ENCODE assay signal across 1 cellular context in genomic region chr6:154613137-154613676, GRCh38.
TF ChIP-seq lines count a peak whose summit lies in the region.

No MANE protein-coding gene starts in this region.

TF ChIP-seq in K562, 482 proteins besides CTCF, POLR2A, EP300 and RAD21 (continued from another document and continues in another):
- TF ChIP-seq, protein P1, sequence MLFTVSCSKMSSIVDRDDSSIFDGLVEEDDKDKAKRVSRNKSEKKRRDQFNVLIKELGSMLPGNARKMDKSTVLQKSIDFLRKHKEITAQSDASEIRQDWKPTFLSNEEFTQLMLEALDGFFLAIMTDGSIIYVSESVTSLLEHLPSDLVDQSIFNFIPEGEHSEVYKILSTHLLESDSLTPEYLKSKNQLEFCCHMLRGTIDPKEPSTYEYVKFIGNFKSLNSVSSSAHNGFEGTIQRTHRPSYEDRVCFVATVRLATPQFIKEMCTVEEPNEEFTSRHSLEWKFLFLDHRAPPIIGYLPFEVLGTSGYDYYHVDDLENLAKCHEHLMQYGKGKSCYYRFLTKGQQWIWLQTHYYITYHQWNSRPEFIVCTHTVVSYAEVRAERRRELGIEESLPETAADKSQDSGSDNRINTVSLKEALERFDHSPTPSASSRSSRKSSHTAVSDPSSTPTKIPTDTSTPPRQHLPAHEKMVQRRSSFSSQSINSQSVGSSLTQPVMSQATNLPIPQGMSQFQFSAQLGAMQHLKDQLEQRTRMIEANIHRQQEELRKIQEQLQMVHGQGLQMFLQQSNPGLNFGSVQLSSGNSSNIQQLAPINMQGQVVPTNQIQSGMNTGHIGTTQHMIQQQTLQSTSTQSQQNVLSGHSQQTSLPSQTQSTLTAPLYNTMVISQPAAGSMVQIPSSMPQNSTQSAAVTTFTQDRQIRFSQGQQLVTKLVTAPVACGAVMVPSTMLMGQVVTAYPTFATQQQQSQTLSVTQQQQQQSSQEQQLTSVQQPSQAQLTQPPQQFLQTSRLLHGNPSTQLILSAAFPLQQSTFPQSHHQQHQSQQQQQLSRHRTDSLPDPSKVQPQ (CRISPR knock-in tag; IDR thresholded peaks at IDR 0.05; ENCODE audit: borderline replicate concordance) = no peak
- TF ChIP-seq ZNF12 (CRISPR knock-in tag; IDR thresholded peaks at IDR 0.05) (no peak), MEIS2 (IDR thresholded peaks at IDR 0.05; ENCODE audit: partially characterized antibody) (peak; percentile 86), PPARD (CRISPR knock-in tag; IDR thresholded peaks at IDR 0.05) (no peak), MYNN (IDR thresholded peaks at IDR 0.05) (no peak), MYNN (CRISPR knock-in tag; IDR thresholded peaks at IDR 0.05) (no peak), ZNF407 (IDR thresholded peaks at IDR 0.05; ENCODE audit: low read depth) (no peak), NFIC (IDR thresholded peaks at IDR 0.05) (0 out of 2 replicates have a peak, but pooled peaks have one; percentile 3), GATA2 (CRISPR knock-in tag; IDR thresholded peaks at IDR 0.05) (peak; percentile 67), HNRNPUL1 (IDR thresholded peaks at IDR 0.05; ENCODE audit: low read length) (no peak), SMAD1 (IDR thresholded peaks at IDR 0.05; ENCODE audit: low read depth, low read length, partially characterized antibody) (no peak), ZNF740 (CRISPR knock-in tag; IDR thresholded peaks at IDR 0.05) (no peak), ZNF740 (tag; IDR thresholded peaks at IDR 0.05) (no peak), MCM2 (IDR thresholded peaks at IDR 0.05; ENCODE audit: low read depth) (no peak), HNRNPK (IDR thresholded peaks at IDR 0.05; ENCODE audit: low read depth, low read length, poor library complexity, severe bottlenecking) (no peak), E2F6 (IDR thresholded peaks at IDR 0.05; ENCODE audit: borderline replicate concordance in 1 of 2, extremely low read depth in 1 of 2, insufficient read depth in 1 of 2, insufficient read length in 1 of 2, low read depth in 1 of 2, low read length in 1 of 2, poor library complexity in 1 of 2, severe bottlenecking in 1 of 2) (peak; percentile 31 to 52), NFE2L1 (tag; IDR thresholded peaks at IDR 0.05; ENCODE audit: borderline replicate concordance, low read depth) (no peak), GATAD2B (IDR thresholded peaks at IDR 0.05; ENCODE audit: borderline replicate concordance) (no peak), ZNF324 (CRISPR knock-in tag; IDR thresholded peaks at IDR 0.05) (no peak), ZNF431 (CRISPR knock-in tag; IDR thresholded peaks at IDR 0.05) (no peak), ZNF133 (CRISPR knock-in tag; IDR thresholded peaks at IDR 0.05) (no peak), NFE2 (IDR thresholded peaks at IDR 0.05; ENCODE audit: low read depth) (peak; percentile 88), ERF (CRISPR knock-in tag; IDR thresholded peaks at IDR 0.05) (no peak), THRAP3 (IDR thresholded peaks at IDR 0.05; ENCODE audit: borderline replicate concordance) (0 out of 2 replicates have a peak, but pooled peaks have one; percentile 42), ZNF780A (CRISPR knock-in tag; IDR thresholded peaks at IDR 0.05) (no peak), DIDO1 (tag; IDR thresholded peaks at IDR 0.05; ENCODE audit: low read depth) (0 out of 2 replicates have a peak, but pooled peaks have one; percentile 27), PHTF2 (CRISPR knock-in tag; IDR thresholded peaks at IDR 0.05) (no peak), CHD1 (IDR thresholded peaks at IDR 0.05; ENCODE audit: low read length) (no peak), SAP30 (IDR thresholded peaks at IDR 0.05; ENCODE audit: borderline replicate concordance, insufficient read depth, low read depth, low read length, poor library complexity, severe bottlenecking) (no peak), RBBP5 (IDR thresholded peaks at IDR 0.05; ENCODE audit: borderline replicate concordance, insufficient read depth, low read length, poor library complexity, severe bottlenecking) (no peak), MEF2A (IDR thresholded peaks at IDR 0.05; ENCODE audit: control insufficient read depth, low read depth, low read length) (peak; percentile 81), CSDE1 (IDR thresholded peaks at IDR 0.05) (no peak), E2F3 (CRISPR knock-in tag; IDR thresholded peaks at IDR 0.05) (no peak)
- TF ChIP-seq, protein P2, sequence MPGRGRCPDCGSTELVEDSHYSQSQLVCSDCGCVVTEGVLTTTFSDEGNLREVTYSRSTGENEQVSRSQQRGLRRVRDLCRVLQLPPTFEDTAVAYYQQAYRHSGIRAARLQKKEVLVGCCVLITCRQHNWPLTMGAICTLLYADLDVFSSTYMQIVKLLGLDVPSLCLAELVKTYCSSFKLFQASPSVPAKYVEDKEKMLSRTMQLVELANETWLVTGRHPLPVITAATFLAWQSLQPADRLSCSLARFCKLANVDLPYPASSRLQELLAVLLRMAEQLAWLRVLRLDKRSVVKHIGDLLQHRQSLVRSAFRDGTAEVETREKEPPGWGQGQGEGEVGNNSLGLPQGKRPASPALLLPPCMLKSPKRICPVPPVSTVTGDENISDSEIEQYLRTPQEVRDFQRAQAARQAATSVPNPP (IDR thresholded peaks at IDR 0.05; ENCODE audit: borderline replicate concordance, insufficient read depth, insufficient read length) = no peak
- TF ChIP-seq, protein P3, sequence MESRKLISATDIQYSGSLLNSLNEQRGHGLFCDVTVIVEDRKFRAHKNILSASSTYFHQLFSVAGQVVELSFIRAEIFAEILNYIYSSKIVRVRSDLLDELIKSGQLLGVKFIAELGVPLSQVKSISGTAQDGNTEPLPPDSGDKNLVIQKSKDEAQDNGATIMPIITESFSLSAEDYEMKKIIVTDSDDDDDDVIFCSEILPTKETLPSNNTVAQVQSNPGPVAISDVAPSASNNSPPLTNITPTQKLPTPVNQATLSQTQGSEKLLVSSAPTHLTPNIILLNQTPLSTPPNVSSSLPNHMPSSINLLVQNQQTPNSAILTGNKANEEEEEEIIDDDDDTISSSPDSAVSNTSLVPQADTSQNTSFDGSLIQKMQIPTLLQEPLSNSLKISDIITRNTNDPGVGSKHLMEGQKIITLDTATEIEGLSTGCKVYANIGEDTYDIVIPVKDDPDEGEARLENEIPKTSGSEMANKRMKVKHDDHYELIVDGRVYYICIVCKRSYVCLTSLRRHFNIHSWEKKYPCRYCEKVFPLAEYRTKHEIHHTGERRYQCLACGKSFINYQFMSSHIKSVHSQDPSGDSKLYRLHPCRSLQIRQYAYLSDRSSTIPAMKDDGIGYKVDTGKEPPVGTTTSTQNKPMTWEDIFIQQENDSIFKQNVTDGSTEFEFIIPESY (CRISPR knock-in tag; IDR thresholded peaks at IDR 0.05) = peak; percentile 87
- TF ChIP-seq, protein P4, sequence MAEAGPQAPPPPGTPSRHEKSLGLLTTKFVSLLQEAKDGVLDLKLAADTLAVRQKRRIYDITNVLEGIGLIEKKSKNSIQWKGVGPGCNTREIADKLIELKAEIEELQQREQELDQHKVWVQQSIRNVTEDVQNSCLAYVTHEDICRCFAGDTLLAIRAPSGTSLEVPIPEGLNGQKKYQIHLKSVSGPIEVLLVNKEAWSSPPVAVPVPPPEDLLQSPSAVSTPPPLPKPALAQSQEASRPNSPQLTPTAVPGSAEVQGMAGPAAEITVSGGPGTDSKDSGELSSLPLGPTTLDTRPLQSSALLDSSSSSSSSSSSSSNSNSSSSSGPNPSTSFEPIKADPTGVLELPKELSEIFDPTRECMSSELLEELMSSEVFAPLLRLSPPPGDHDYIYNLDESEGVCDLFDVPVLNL (CRISPR knock-in tag; IDR thresholded peaks at IDR 0.05; ENCODE audit: low read depth) = no peak
- TF ChIP-seq, protein P5, sequence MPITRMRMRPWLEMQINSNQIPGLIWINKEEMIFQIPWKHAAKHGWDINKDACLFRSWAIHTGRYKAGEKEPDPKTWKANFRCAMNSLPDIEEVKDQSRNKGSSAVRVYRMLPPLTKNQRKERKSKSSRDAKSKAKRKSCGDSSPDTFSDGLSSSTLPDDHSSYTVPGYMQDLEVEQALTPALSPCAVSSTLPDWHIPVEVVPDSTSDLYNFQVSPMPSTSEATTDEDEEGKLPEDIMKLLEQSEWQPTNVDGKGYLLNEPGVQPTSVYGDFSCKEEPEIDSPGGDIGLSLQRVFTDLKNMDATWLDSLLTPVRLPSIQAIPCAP (CRISPR knock-in tag; IDR thresholded peaks at IDR 0.05; ENCODE audit: borderline replicate concordance) = no peak
- TF ChIP-seq, protein P6, sequence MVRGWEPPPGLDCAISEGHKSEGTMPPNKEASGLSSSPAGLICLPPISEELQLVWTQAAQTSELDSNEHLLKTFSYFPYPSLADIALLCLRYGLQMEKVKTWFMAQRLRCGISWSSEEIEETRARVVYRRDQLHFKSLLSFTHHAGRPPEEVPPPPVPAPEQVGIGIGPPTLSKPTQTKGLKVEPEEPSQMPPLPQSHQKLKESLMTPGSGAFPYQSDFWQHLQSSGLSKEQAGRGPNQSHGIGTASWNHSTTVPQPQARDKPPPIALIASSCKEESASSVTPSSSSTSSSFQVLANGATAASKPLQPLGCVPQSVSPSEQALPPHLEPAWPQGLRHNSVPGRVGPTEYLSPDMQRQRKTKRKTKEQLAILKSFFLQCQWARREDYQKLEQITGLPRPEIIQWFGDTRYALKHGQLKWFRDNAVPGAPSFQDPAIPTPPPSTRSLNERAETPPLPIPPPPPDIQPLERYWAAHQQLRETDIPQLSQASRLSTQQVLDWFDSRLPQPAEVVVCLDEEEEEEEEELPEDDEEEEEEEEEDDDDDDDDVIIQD (CRISPR knock-in tag; IDR thresholded peaks at IDR 0.05) = no peak
- TF ChIP-seq, protein P7, sequence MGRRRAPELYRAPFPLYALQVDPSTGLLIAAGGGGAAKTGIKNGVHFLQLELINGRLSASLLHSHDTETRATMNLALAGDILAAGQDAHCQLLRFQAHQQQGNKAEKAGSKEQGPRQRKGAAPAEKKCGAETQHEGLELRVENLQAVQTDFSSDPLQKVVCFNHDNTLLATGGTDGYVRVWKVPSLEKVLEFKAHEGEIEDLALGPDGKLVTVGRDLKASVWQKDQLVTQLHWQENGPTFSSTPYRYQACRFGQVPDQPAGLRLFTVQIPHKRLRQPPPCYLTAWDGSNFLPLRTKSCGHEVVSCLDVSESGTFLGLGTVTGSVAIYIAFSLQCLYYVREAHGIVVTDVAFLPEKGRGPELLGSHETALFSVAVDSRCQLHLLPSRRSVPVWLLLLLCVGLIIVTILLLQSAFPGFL (CRISPR knock-in tag; IDR thresholded peaks at IDR 0.05) = no peak
